Comparison of ENCODE assay signal across 8 cellular contexts in the genomic region with DNA sequence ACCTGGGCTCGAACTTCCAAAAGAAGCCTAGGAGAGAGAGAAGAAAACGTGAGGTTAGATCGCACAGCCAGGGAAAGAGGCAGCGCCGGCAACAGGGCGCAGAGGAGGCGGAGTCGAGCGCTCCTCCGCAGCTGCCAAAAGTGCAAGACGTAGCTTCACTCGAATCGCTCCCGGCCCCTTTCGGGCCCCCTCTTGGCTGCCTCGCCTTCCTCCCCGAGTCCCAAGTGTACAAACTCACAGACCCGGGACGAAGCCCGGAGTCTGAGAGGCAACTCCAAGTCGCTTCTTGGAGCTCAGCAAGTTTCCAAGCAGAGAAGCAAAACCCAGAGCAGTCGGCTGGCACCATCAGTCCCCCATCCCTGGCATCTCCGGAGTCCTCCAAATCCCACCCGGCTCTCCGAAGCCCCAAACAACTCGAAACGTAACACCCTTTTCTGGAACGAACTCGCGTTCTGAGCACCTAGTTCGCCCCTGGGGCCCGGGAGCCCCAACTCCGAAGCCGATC. TPM values are rescaled to one million over a fixed set of nuclear protein-coding genes. Genes with fewer than 3 reads are reported as not detected.
A peak's percentile ranks its signal among the peaks of the same experiment; 100 is the strongest.
DNase-seq lines count a peak whose midpoint lies in the region; ATAC-seq lines count a peak whose summit lies in the region.

No MANE protein-coding gene starts in this region.

- 0 out of 2 replicates have a peak, but pooled peaks cover 2% of the 10 kb centered on the region for H3K27me3 ChIP-seq in Karpas-422 (ENCODE audit: low read length)

- no peaks in the 10 kb centered on the region for H3K9me3 Mint-ChIP-seq in central memory CD8-positive, alpha-beta T cell

- H3K4me3 Mint-ChIP-seq in central memory CD8-positive, alpha-beta T cell, result peak overlapping the region; percentile 91

- peaks cover 25% of the 10 kb centered on the region; the same call in 1 of the 2 replicates for H3K36me3 ChIP-seq in Karpas-422 (ENCODE audit: insufficient read depth, low read length)

- DNase-seq in DMS 273 treated with DMSO at 0.1 percent for 48 hours (lab: John Stamatoyannopoulos, UW), result peak; percentile 6
- DNase-seq in Karpas-422, result peak; percentile 88
- DNase-seq in activated CD4-positive, CD25-positive, alpha-beta regulatory T cell treated with anti-CD3 and anti-CD28 coated beads, Interleukin-2, amount 50 U/mL, for 72 hours, result peak; percentile 55
- peak; percentile 19 to 20 for DNase-seq in central memory CD8-positive, alpha-beta T cell (ENCODE audit: low spot score in 2 of 2)
- peak; percentile 81 for DNase-seq in islet precursor cell
- peak; percentile 31 to 51 for DNase-seq in stimulated activated CD4-positive, alpha-beta T cell treated with anti-CD3 and anti-CD28 coated beads, Interleukin-12 subunit alpha, Interleukin-12 subunit beta, amount 100 ng/mL, for 24 hours (ENCODE audit: low read depth in 2 of 2)
- DNase-seq in NCI-H2029 treated with DMSO at 0.1 percent for 48 hours (lab: John Stamatoyannopoulos, UW), result no peak

- H3K9me2 ChIP-seq in Karpas-422 (replicated peaks; ENCODE audit: insufficient read depth, low read length), result no peaks in the 10 kb centered on the region

- H3K9ac ChIP-seq in Karpas-422 (ENCODE audit: low read length), result peak overlapping the region; percentile 90

- H3K79me2 ChIP-seq in Karpas-422 (ENCODE audit: low read length), result peaks cover 58% of the 10 kb centered on the region

- H3K36me3 Mint-ChIP-seq in central memory CD8-positive, alpha-beta T cell (ENCODE audit: insufficient read depth), result peaks cover 20% of the 10 kb centered on the region

- no peaks in the 10 kb centered on the region for H3K9me3 ChIP-seq in Karpas-422 (ENCODE audit: low read length)

- no peak overlapping the region; the same call in 1 of the 2 replicates for H2AFZ ChIP-seq in Karpas-422 (ENCODE audit: low read length)

- peak overlapping the region; percentile 78 for H3K27ac Mint-ChIP-seq in central memory CD8-positive, alpha-beta T cell (ENCODE audit: low read depth)

- H3K27me3 Mint-ChIP-seq in central memory CD8-positive, alpha-beta T cell, result peaks cover 29% of the 10 kb centered on the region

- peak overlapping the region; percentile 82 for H3K4me3 ChIP-seq in Karpas-422 (ENCODE audit: low read length)

- H3K27ac ChIP-seq in Karpas-422 (ENCODE audit: low read length), result peak overlapping the region; percentile 84

- H3K4me1 ChIP-seq in Karpas-422 (ENCODE audit: low read length), result peaks cover 23% of the 10 kb centered on the region

- no peaks in the 10 kb centered on the region for H4K20me1 ChIP-seq in Karpas-422 (ENCODE audit: insufficient read depth, low read depth, low read length)

- peaks cover 30% of the 10 kb centered on the region for H3K4me1 Mint-ChIP-seq in central memory CD8-positive, alpha-beta T cell

- H3K4me2 ChIP-seq in Karpas-422 (ENCODE audit: low read depth, low read length, poor library complexity, severe bottlenecking), result peak overlapping the region; percentile 95

- peak; percentile 54 for ATAC-seq in GM21576 (IDR thresholded peaks at IDR 0.05; ENCODE audit: unreplicated experiment)
- peak; percentile 45 for ATAC-seq in central memory CD8-positive, alpha-beta T cell (replicated peaks; ENCODE audit: extremely low read depth, poor library complexity, severe bottlenecking)

RNA-seq across cellular contexts. Expression of a gene that starts 1.2 kb away (rescaled TPM):
- 21.3 and 41.4 TPM in 2 replicates for total RNA-seq in Karpas-422 (2014; rRNA removed; shearing (Covaris generic); ENCODE audit: low replicate concordance)

RNA-seq across cellular contexts. Expression of a gene that starts 41.3 kb away (rescaled TPM):
- total RNA-seq in Karpas-422 (2014; rRNA removed; shearing (Covaris generic); ENCODE audit: low replicate concordance), result 19.2 and 28.4 TPM in 2 replicates
